Comparison of ENCODE assay signal across 34 cellular contexts in the genomic region with DNA sequence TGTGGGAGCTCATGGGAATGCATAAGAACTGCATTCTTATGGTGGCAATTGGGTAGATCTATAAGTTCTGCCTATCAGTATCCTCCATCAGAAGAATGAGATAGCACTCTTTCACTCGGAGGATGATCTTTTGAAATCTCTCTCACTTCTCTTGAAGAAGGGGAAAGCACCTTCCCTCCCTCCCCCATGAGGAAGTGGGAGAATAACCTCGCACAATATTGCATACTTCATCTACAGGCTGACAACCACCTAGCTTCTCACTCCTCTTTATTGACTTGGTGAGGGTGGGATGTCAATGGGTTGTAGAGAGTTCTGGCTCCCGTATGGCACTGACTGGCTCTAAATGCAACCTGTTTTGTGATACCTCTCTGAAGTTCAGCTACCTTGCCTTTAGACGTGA.
"Had no signal": no experiment of that assay in that cellular context is flagged by ENCODE, and none has a peak within 500 bp of the region (broad histone marks: within the 10 kb centered on the region; RNA-seq: fewer than 3 reads in every experiment).

No MANE protein-coding gene starts in this region.

- H3K27ac Mint-ChIP-seq: activated CD4-positive, alpha-beta T cell treated with anti-CD3 and anti-CD28 coated beads, Interleukin-2, amount 10 ng/mL, durations not matched to agents 7 days and 5 days; activated CD8-positive, alpha-beta T cell treated with anti-CD3 and anti-CD28 coated beads, Interleukin-2, amount 10 ng/mL, durations not matched to agents 7 days and 5 days; activated naive CD4-positive, alpha-beta T cell treated with anti-CD3 and anti-CD28 coated beads, Interleukin-2, amount 10 ng/mL, durations not matched to agents 7 days and 5 days; activated naive CD8-positive, alpha-beta T cell; activated naive CD8-positive, alpha-beta T cell treated with anti-CD3 and anti-CD28 coated beads, Interleukin-2, amount 50 U/mL, for 24 hours; activated T-helper 1 cell treated with anti-CD3 and anti-CD28 coated beads, Interleukin-12 subunit alpha, Interleukin-12 subunit beta, Interleukin-2, Interleukin-4 antibody, amounts not matched to agents 30 ng/mL and 10 ng/mL and 1 ng/mL, durations not matched to agents 14 hours and 24 hours and 36 hours; brain had no signal

- DNase-seq: activated CD4-positive, alpha-beta T cell treated with anti-CD3 and anti-CD28 coated beads, Interleukin-2, amount 10 ng/mL, durations not matched to agents 7 days and 5 days; activated CD4-positive, alpha-beta T cell treated with anti-CD3 and anti-CD28 coated beads, Interleukin-2, amount 50 U/mL, for 48 hours; activated CD8-positive, alpha-beta T cell treated with anti-CD3 and anti-CD28 coated beads, Interleukin-2, amount 10 ng/mL, durations not matched to agents 7 days and 5 days; activated effector memory CD4-positive, alpha-beta T cell treated with Interleukin-2 at 50 U/mL for 16 hours; activated naive CD4-positive, alpha-beta T cell treated with anti-CD3 and anti-CD28 coated beads, Interleukin-2, amount 10 ng/mL, durations not matched to agents 7 days and 5 days; activated naive CD8-positive, alpha-beta T cell treated with anti-CD3 and anti-CD28 coated beads, Interleukin-2, amount 50 U/mL, for 24 hours; activated T-cell treated with anti-CD3 and anti-CD28 coated beads, Interleukin-2, amount 50 U/mL, for 4 hours; anterior cingulate cortex; central memory CD4-positive, alpha-beta T cell; Kasumi-1; MG63; NCI-H1048; NCI-H1105 treated with DMSO at 0.1 percent for 48 hours; NCI-H1436; NCI-H1694; NCI-H1930; NCI-H2081 treated with DMSO at 0.1 percent for 48 hours; NCI-H226; NCI-H446 treated with DMSO at 0.1 percent for 48 hours; NCI-H524; NCI-H69; NCI-H82; PC-9; SIG-M5; T1000; WERI-Rb-1 had no signal

- H3K27ac ChIP-seq: PC-9, RWPE1, WERI-Rb-1 had no signal

- ATAC-seq: activated CD8-positive, alpha-beta T cell treated with anti-CD3 and anti-CD28 coated beads, Interleukin-2, amount 10 ng/mL, durations not matched to agents 7 days and 5 days; activated naive CD8-positive, alpha-beta T cell treated with anti-CD3 and anti-CD28 coated beads, Interleukin-2, amount 50 U/mL, for 24 hours; activated T-cell treated with anti-CD3 and anti-CD28 coated beads, Interleukin-2, amount 50 U/mL, for 4 hours; Right ventricle myocardium inferior; SK-N-SH treated with all-trans-retinoic acid at 6 μM for 48 hours had no signal

- H3K9me3 ChIP-seq: MG63 had no signal

- H3K36me3 ChIP-seq: MG63, WERI-Rb-1 had no signal

- H3K27me3 ChIP-seq: MG63 had no signal

- H3K4me1 Mint-ChIP-seq: activated CD4-positive, alpha-beta T cell treated with anti-CD3 and anti-CD28 coated beads, Interleukin-2, amount 10 ng/mL, durations not matched to agents 7 days and 5 days; activated naive CD4-positive, alpha-beta T cell treated with anti-CD3 and anti-CD28 coated beads, Interleukin-2, amount 10 ng/mL, durations not matched to agents 7 days and 5 days; activated naive CD8-positive, alpha-beta T cell treated with anti-CD3 and anti-CD28 coated beads, Interleukin-2, amount 50 U/mL, for 24 hours; brain had no signal

- H3K27me3 Mint-ChIP-seq: activated CD4-positive, alpha-beta T cell treated with anti-CD3 and anti-CD28 coated beads, Interleukin-2, amount 10 ng/mL, durations not matched to agents 7 days and 5 days; activated naive CD4-positive, alpha-beta T cell treated with anti-CD3 and anti-CD28 coated beads, Interleukin-2, amount 10 ng/mL, durations not matched to agents 7 days and 5 days; activated naive CD8-positive, alpha-beta T cell; activated naive CD8-positive, alpha-beta T cell treated with anti-CD3 and anti-CD28 coated beads, Interleukin-2, amount 50 U/mL, for 24 hours had no signal

- FAIRE-seq: colon, RCC 7860 had no signal

- H3K4me2 ChIP-seq: PC-9 had no signal

- H2AFZ ChIP-seq: PC-9 had no signal

- H3K4me3 Mint-ChIP-seq: activated CD4-positive, alpha-beta T cell treated with anti-CD3 and anti-CD28 coated beads, Interleukin-2, amount 10 ng/mL, durations not matched to agents 7 days and 5 days; activated CD8-positive, alpha-beta T cell treated with anti-CD3 and anti-CD28 coated beads, Interleukin-2, amount 10 ng/mL, durations not matched to agents 7 days and 5 days; activated naive CD4-positive, alpha-beta T cell treated with anti-CD3 and anti-CD28 coated beads, Interleukin-2, amount 10 ng/mL, durations not matched to agents 7 days and 5 days; activated naive CD8-positive, alpha-beta T cell; activated naive CD8-positive, alpha-beta T cell treated with anti-CD3 and anti-CD28 coated beads, Interleukin-2, amount 50 U/mL, for 24 hours; activated T-cell treated with anti-CD3 and anti-CD28 coated beads, Interleukin-2, amount 50 U/mL, for 4 hours; activated T-helper 1 cell treated with anti-CD3 and anti-CD28 coated beads, Interleukin-12 subunit alpha, Interleukin-12 subunit beta, Interleukin-2, Interleukin-4 antibody, amounts not matched to agents 30 ng/mL and 10 ng/mL and 1 ng/mL, durations not matched to agents 14 hours and 24 hours and 36 hours; brain had no signal

- H3K9me3 Mint-ChIP-seq: activated CD4-positive, alpha-beta T cell treated with anti-CD3 and anti-CD28 coated beads, Interleukin-2, amount 10 ng/mL, durations not matched to agents 7 days and 5 days; activated naive CD8-positive, alpha-beta T cell treated with anti-CD3 and anti-CD28 coated beads, Interleukin-2, amount 50 U/mL, for 24 hours; activated T-cell treated with anti-CD3 and anti-CD28 coated beads, Interleukin-2, amount 50 U/mL, for 4 hours; activated T-helper 1 cell treated with anti-CD3 and anti-CD28 coated beads, Interleukin-12 subunit alpha, Interleukin-12 subunit beta, Interleukin-2, Interleukin-4 antibody, amounts not matched to agents 30 ng/mL and 10 ng/mL and 1 ng/mL, durations not matched to agents 14 hours and 24 hours and 36 hours; brain had no signal

- H3K36me3 Mint-ChIP-seq: activated naive CD4-positive, alpha-beta T cell treated with anti-CD3 and anti-CD28 coated beads, Interleukin-2, amount 10 ng/mL, durations not matched to agents 7 days and 5 days; activated naive CD8-positive, alpha-beta T cell; brain had no signal

- H3K4me3 ChIP-seq: MG63, PC-9 had no signal
